Comparison of ENCODE assay signal across 23 cellular contexts in genomic region chr14:99132821-99133562, GRCh38.
DNase-seq lines count a peak whose midpoint lies in the region; ATAC-seq and TF ChIP-seq lines count a peak whose summit lies in the region.
"Had no signal": no experiment of that assay in that cellular context is flagged by ENCODE, and none has a peak within 500 bp of the region (broad histone marks: within the 10 kb centered on the region; RNA-seq: fewer than 3 reads in every experiment).

No MANE protein-coding gene starts in this region.

- WGBS in esophagus muscularis mucosa, result 78% methylated on average over 14 of the region's 17 CpGs
- 72 to 78% methylated on average over 8 to 17 of the region's 17 CpGs for WGBS in transverse colon (ENCODE audit: low coverage in 1 of 2), 2 donors

- H3K4me3 Mint-ChIP-seq in nephron progenitor cell, result peak overlapping the region; percentile 8
- H3K4me3 Mint-ChIP-seq: CD4-positive, alpha-beta T cell; central memory CD8-positive, alpha-beta T cell; effector memory CD8-positive, alpha-beta T cell; naive thymus-derived CD8-positive, alpha-beta T cell had no signal

- TF ChIP-seq CTCF in right atrium auricular region (IDR thresholded peaks at IDR 0.05) (no peak), esophagus muscularis mucosa (IDR thresholded peaks at IDR 0.05) (no peak), nephron progenitor cell (IDR thresholded peaks at IDR 0.05) (no peak), transverse colon (IDR thresholded peaks at IDR 0.05) (no peak)

- no peaks in the 10 kb centered on the region for H3K9me3 Mint-ChIP-seq in nephron progenitor cell
- H3K9me3 Mint-ChIP-seq: CD4-positive, alpha-beta T cell; central memory CD8-positive, alpha-beta T cell; effector memory CD8-positive, alpha-beta T cell had no signal

- H3K4me1 ChIP-seq in right atrium auricular region (no peaks in the 10 kb centered on the region), esophagus muscularis mucosa (peaks cover 0 to 9% (median 3%) of the 10 kb centered on the region in 4 donors), transverse colon (no peaks in the 10 kb centered on the region)
- H3K4me1 ChIP-seq: heart left ventricle, Peyer's patch had no signal

- H3K27me3 ChIP-seq in right atrium auricular region, result no peaks in the 10 kb centered on the region
- H3K27me3 ChIP-seq in esophagus muscularis mucosa, result no peaks in the 10 kb centered on the region
- no peaks in the 10 kb centered on the region for H3K27me3 ChIP-seq in transverse colon
- H3K27me3 ChIP-seq: Peyer's patch had no signal

- peaks cover 56% of the 10 kb centered on the region for H3K4me1 Mint-ChIP-seq in nephron progenitor cell

- intact Hi-C loops in Right ventricle myocardium superior (cut with DNase I) (no loop called here), esophagus muscularis mucosa (cut with DNase I) (no loop called here), transverse colon (cut with DNase I; ENCODE audit: low total_unique reads) (no loop called here)

- H3K27me3 Mint-ChIP-seq in nephron progenitor cell (ENCODE audit: low read depth, poor library complexity), result peaks cover 27% of the 10 kb centered on the region
- H3K27me3 Mint-ChIP-seq: CD4-positive, alpha-beta T cell; central memory CD8-positive, alpha-beta T cell; effector memory CD8-positive, alpha-beta T cell; naive thymus-derived CD8-positive, alpha-beta T cell had no signal

- H3K27ac ChIP-seq in right atrium auricular region, result no peak overlapping the region
- H3K27ac ChIP-seq in esophagus muscularis mucosa (replicated peaks in 1 of 4), result no peak overlapping the region
- H3K27ac ChIP-seq in transverse colon, result no peak overlapping the region
- H3K27ac ChIP-seq: heart left ventricle, Peyer's patch had no signal

- in situ Hi-C loops in transverse colon (cut with MboI; ENCODE audit: low pct_ligation_motif_present in 1 of 4, low pct_unique_long_range_greater_than_20kb in 1 of 4, low sequenced_read_pairs in 3 of 4), result no loop called here

- H3K27ac Mint-ChIP-seq in nephron progenitor cell, result peak overlapping the region; percentile 78
- H3K27ac Mint-ChIP-seq: CD4-positive, alpha-beta T cell; effector memory CD8-positive, alpha-beta T cell; progenitor cell of endocrine pancreas had no signal

- no peaks in the 10 kb centered on the region for H3K36me3 Mint-ChIP-seq in nephron progenitor cell (ENCODE audit: low read depth)

- TF ChIP-seq EP300 in esophagus muscularis mucosa (IDR thresholded peaks at IDR 0.05) (no peak), transverse colon (IDR thresholded peaks at IDR 0.05; ENCODE audit: low read depth) (no peak)

- TF ChIP-seq POLR2A in esophagus muscularis mucosa (IDR thresholded peaks at IDR 0.05; ENCODE audit: low read depth) (no peak), transverse colon (IDR thresholded peaks at IDR 0.05) (no peak)

- H3K36me3 ChIP-seq in right atrium auricular region (no peaks in the 10 kb centered on the region), esophagus muscularis mucosa (no peaks in the 10 kb centered on the region), transverse colon (no peaks in the 10 kb centered on the region)
- H3K36me3 ChIP-seq: heart left ventricle, Peyer's patch had no signal

- DNase-seq in right atrium auricular region (ENCODE audit: low spot score) (peak; percentile 52), Right ventricle myocardium superior (no peak), esophagus muscularis mucosa (ENCODE audit: extremely low spot score) (peak; percentile 82), nephron progenitor cell (no peak), NCI-H510A treated with DMSO at 0.1 percent for 48 hours (lab: John Stamatoyannopoulos, UW) (no peak), AG08396 (ENCODE audit: low spot score) (no peak), transverse colon (no peak)
- DNase-seq: activated naive CD4-positive, alpha-beta T cell treated with Interleukin-2 at 50 U/mL for 16 hours; amygdala; effector memory CD8-positive, alpha-beta T cell; KG1; MV-4-11; NCI-H1694 treated with DMSO at 0.1 percent for 48 hours; substantia nigra; T-helper 9 cell had no signal

- no peak for ATAC-seq in Right ventricle myocardium superior (ENCODE audit: poor library complexity)
- ATAC-seq in GM21390 (IDR thresholded peaks at IDR 0.05; ENCODE audit: unreplicated experiment), result no peak
- ATAC-seq: effector memory CD8-positive, alpha-beta T cell; heart left ventricle; naive thymus-derived CD8-positive, alpha-beta T cell; SK-N-SH treated with all-trans-retinoic acid at 6 μM for 48 hours had no signal

- H3K4me3 ChIP-seq in right atrium auricular region (no peak overlapping the region), esophagus muscularis mucosa (no peak overlapping the region), transverse colon (no peak overlapping the region)
- H3K4me3 ChIP-seq: heart left ventricle, Peyer's patch had no signal

- no peaks in the 10 kb centered on the region for H3K9me3 ChIP-seq in right atrium auricular region
- no peaks in the 10 kb centered on the region for H3K9me3 ChIP-seq in esophagus muscularis mucosa
- no peaks in the 10 kb centered on the region for H3K9me3 ChIP-seq in transverse colon
- H3K9me3 ChIP-seq: heart left ventricle, Peyer's patch had no signal

Comparison
In these comparisons a context has a peak if more than half of its experiments do, and no peak if none do; other contexts are left out.
1. DNase-seq: peak in right atrium auricular region (single experiment) and esophagus muscularis mucosa (single experiment); none in Right ventricle myocardium superior (single experiment), nephron progenitor cell (single experiment), NCI-H510A treated with DMSO at 0.1 percent for 48 hours (single experiment), AG08396 (single experiment) and transverse colon (single experiment).